In the genomic region with DNA sequence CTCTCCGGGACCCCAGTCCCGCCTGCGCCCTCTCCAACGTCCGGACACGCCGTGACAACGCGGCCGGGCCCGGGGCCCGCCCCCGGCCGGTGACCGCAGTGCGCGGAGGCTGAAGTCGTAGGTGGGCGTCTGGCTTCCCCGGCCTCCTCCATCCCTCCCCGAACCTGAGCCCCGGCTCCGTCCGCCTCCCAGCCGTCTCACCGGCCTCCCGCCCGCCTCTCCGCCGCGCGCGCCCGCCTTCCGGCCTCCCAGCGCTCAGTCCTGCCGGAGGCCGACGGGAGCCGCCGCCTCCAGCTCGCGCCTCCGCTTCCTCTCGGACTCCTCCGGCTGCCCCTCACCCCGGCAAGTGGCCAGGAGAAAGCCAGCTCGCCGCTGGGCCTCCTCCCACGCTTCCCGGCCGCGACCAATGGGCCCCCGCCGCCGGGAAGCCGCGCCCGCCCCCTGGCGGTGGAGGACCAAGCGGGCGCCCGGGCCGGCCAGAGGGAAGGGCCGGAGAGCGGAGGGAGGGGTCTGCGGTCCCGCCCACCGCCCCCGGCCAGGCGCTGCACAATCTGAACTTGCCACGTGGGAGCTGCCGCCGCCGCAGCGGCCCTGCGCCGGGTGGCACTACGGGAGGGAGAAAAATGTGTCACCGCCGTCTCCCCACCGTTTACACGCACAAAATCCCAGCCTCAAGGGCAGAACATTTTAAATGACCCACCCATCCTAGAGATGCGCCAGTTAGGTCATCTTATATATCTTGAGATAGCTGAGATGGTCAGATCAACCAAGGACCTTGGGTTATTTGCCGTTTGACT, we compare ENCODE assay signal across 8 cellular contexts.
DNase-seq lines count a peak whose midpoint lies in the region; ATAC-seq lines count a peak whose summit lies in the region.

A gene with protein sequence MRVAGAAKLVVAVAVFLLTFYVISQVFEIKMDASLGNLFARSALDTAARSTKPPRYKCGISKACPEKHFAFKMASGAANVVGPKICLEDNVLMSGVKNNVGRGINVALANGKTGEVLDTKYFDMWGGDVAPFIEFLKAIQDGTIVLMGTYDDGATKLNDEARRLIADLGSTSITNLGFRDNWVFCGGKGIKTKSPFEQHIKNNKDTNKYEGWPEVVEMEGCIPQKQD (minus strand): TSS at position 348 of the 797 bp plus-strand sequence. CDS start 13,339 bp downstream, outside the sequence.

- peak; percentile 97 for DNase-seq in AG08396 (ENCODE audit: low spot score)
- peak; percentile 97 for DNase-seq in NCI-H2227 treated with DMSO at 0.1 percent for 48 hours (lab: John Stamatoyannopoulos, UW)
- DNase-seq in activated CD4-positive, CD25-positive, alpha-beta regulatory T cell (lab: John Stamatoyannopoulos, UW) = peak; percentile 54 to 73 (median 63)
- peak; percentile 71 for DNase-seq in central memory CD4-positive, alpha-beta T cell
- DNase-seq in islet precursor cell = peak; percentile 97
- peak; percentile 74 to 87 (median 80) for DNase-seq in stimulated activated CD4-positive, alpha-beta T cell treated with anti-CD3 and anti-CD28 coated beads, Interleukin-12 subunit alpha, Interleukin-12 subunit beta, amount 100 ng/mL, for 48 hours (ENCODE audit: low read depth in 2 of 3, low spot score in 1 of 3)

- ATAC-seq in GM18873 (IDR thresholded peaks at IDR 0.05; ENCODE audit: low FRiP score, unreplicated experiment) (peak; percentile 69), HG03139 (IDR thresholded peaks at IDR 0.05; ENCODE audit: unreplicated experiment) (peak; percentile 74)

Comparison
In these comparisons a context has a peak if more than half of its experiments do, and no peak if none do; other contexts are left out.
1. Peak in every context shown above with its lines: DNase-seq and ATAC-seq.